ENCODE assay signal across 25 cellular contexts in the genomic region with DNA sequence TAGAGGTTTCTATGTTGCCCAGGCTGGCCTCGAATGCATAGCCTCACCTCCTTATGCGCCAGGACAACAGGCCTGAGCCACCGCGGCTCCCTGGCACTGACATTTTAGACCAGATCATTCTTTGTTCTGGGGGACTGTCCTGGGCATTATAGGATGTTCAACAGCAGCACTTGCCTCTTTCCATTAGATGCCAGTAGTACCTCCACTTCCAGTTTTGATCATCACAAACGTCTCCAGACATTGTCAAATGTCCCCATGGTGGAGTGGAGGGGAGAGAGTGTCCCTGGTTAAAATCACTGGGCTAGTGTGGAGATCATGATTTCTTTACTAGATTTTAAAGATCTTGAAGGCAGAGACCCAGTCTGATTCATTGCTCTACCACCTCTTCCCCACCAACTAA.
"Had no signal": no experiment of that assay in that cellular context is flagged by ENCODE, and none has a peak within 500 bp of the region (broad histone marks: within the 10 kb centered on the region; RNA-seq: fewer than 3 reads in every experiment).

No MANE protein-coding gene starts in this region.

- H3K36me3 ChIP-seq: MG63, Peyer's patch had no signal

- DNase-seq: activated B cell treated with CpG ODN at 0.5 μM for 24 hours; activated CD4-positive, alpha-beta T cell treated with anti-CD3 and anti-CD28 coated beads for 1 hour; activated CD4-positive, alpha-beta T cell treated with anti-CD3 and anti-CD28 coated beads, Interleukin-2, amount 10 ng/mL, durations not matched to agents 24 days and 14 days; activated CD4-positive, alpha-beta T cell treated with anti-CD3 and anti-CD28 coated beads, Interleukin-2, amount 50 U/mL, for 48 hours; activated gamma-delta T cell; activated naive CD4-positive, alpha-beta T cell treated with anti-CD3 and anti-CD28 coated beads, Interleukin-2, amount 10 ng/mL, durations not matched to agents 7 days and 5 days; activated naive CD8-positive, alpha-beta T cell treated with anti-CD3 and anti-CD28 coated beads for 36 hours; activated T-cell treated with anti-CD3 and anti-CD28 coated beads for 4 hours; activated T-cell treated with anti-CD3 and anti-CD28 coated beads, Interleukin-2, amount 50 U/mL, for 48 hours; caudate nucleus; MG63; NCI-H1105; NCI-H1436; NCI-H1694 treated with DMSO at 0.1 percent for 48 hours; NCI-H2081; NCI-H510A treated with DMSO at 0.1 percent for 48 hours; NCI-H69; NK-92 treated with Interleukin-12 subunit alpha and Interleukin-12 subunit beta, amount 100 ng/mL, for 24 hours; Peyer's patch; SHP77 treated with DMSO at 0.1 percent for 48 hours; T-helper 17 cell; T-helper 9 cell had no signal

- H3K4me2 ChIP-seq: KMS-11 had no signal

- H3K4me3 ChIP-seq: MG63, Peyer's patch had no signal

- ATAC-seq: activated T-helper 17 cell treated with anti-CD3 and anti-CD28 coated beads, Interleukin-2, amount 50 U/mL, for 72 hours; T-helper 17 cell had no signal

- H3K27me3 ChIP-seq: MG63, Peyer's patch had no signal

- H3K4me1 ChIP-seq: Peyer's patch had no signal

- H3K9me3 ChIP-seq: MG63, Peyer's patch had no signal

- H3K9ac ChIP-seq: KMS-11 had no signal

- H3K27ac ChIP-seq: KMS-11, Peyer's patch, RWPE1 had no signal
